ENCODE assay signal across 2 cellular contexts in genomic region chr22:22650398-22650797, GRCh38. TPM values are rescaled to one million over a fixed set of nuclear protein-coding genes. Genes with fewer than 3 reads are reported as not detected.
"Had no signal": no experiment of that assay in that cellular context is flagged by ENCODE, and none has a peak within 500 bp of the region (broad histone marks: within the 10 kb centered on the region; RNA-seq: fewer than 3 reads in every experiment).

No MANE protein-coding gene starts in this region.

RNA-seq across cellular contexts. Expression of gene GGTLC2, which starts 6.0 kb away (rescaled TPM):
- total RNA-seq: G401, GM12878 had no signal
- polyA plus RNA-seq: GM12878 had no signal
